In the genomic region with DNA sequence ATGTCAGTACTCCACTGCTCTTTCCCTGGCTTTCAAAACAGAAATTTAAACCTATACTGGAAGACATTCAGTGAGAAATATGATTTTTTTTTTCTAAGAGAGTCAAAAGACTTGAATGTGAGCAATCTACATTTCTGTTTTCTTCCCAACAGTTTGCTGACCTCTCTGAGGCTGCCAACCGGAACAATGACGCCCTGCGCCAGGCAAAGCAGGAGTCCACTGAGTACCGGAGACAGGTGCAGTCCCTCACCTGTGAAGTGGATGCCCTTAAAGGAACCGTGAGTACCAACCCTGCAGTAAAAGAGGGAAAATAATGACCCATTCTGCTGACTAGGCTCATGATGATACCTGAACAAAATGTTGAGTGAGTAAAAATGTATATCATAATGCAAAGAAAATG, we compare ENCODE assay signal across 13 cellular contexts. TPM values are rescaled to one million over a fixed set of nuclear protein-coding genes. Genes with fewer than 3 reads are reported as not detected.
DNase-seq lines count a peak whose midpoint lies in the region; ATAC-seq, FAIRE-seq and TF ChIP-seq lines count a peak whose summit lies in the region.
"Had no signal": no experiment of that assay in that cellular context is flagged by ENCODE, and none has a peak within 500 bp of the region (broad histone marks: within the 10 kb centered on the region; RNA-seq: fewer than 3 reads in every experiment).

No MANE protein-coding gene starts in this region.

- TF ChIP-seq CTCF in BJ (IDR thresholded peaks at IDR 0.05; ENCODE audit: insufficient read depth, low read depth, low read length) (no peak), endothelial cell of umbilical vein (IDR thresholded peaks at IDR 0.05; ENCODE audit: extremely low read depth in 1 of 2, insufficient read depth in 1 of 2, low read depth in 1 of 2, low read length in 2 of 2) (no peak), psoas muscle (IDR thresholded peaks at IDR 0.05) (no peak)

- peaks cover 28% of the 10 kb centered on the region for H4K20me1 ChIP-seq in endothelial cell of umbilical vein (replicated peaks; ENCODE audit: control insufficient read depth, extremely low read depth, insufficient read depth, low read length)

- no peak overlapping the region for H2AFZ ChIP-seq in endothelial cell of umbilical vein (ENCODE audit: low read depth, low read length)

- CTCF ChIA-PET in BJ (lab: Yijun Ruan, JAX), result interaction anchor here (0.9 to 1.3 kb wide), 4 partner anchors 25 to 203 kb away, joined by 3 to 4 read pairs (median 3); a partner anchor contains a TSS
- CTCF ChIA-PET in endothelial cell of umbilical vein (lab: Charles Lee), result interaction anchor here (1.2 kb wide), 1 partner anchor 382 kb away, joined by 4 read pairs; no protein-coding TSS in a partner anchor

- peak overlapping the region; percentile 6; the same call in 1 of the 2 replicates for H3K4me3 ChIP-seq in BJ (ENCODE audit: low read depth, low read length)
- H3K4me3 ChIP-seq in endothelial cell of umbilical vein (replicated peaks in 1 of 3; ENCODE audit: insufficient read depth in 1 of 3, low read depth in 1 of 3, low read length in 3 of 3), result peak overlapping the region in 1 of 3 experiments; percentile 33
- H3K4me3 ChIP-seq in psoas muscle, result peak overlapping the region; percentile 80
- H3K4me3 ChIP-seq: HAP-1 had no signal

- peak overlapping the region; percentile 16 for H3K27ac ChIP-seq in endothelial cell of umbilical vein (ENCODE audit: insufficient read depth, low read depth, low read length)
- H3K27ac ChIP-seq in psoas muscle, result no peak overlapping the region

- no peak for TF ChIP-seq POLR2A in endothelial cell of umbilical vein (IDR thresholded peaks at IDR 0.05; ENCODE audit: low read depth, low read length)

- no peak for DNase-seq in BJ (ENCODE audit: low read depth)
- peak; percentile 12 for DNase-seq in M059J (ENCODE audit: low read depth)
- no peak for DNase-seq in endothelial cell of umbilical vein (ENCODE audit: low read depth, low spot score)
- no peak for DNase-seq in psoas muscle
- no peak for DNase-seq in Ammon's horn (ENCODE audit: low spot score)
- DNase-seq: activated CD4-positive, alpha-beta T cell treated with anti-CD3 and anti-CD28 coated beads, Interleukin-2, amount 50 U/mL, for 4 hours; NCI-H187 had no signal

- H3K9ac ChIP-seq in endothelial cell of umbilical vein (replicated peaks; ENCODE audit: extremely low read depth, insufficient read depth, low read length), result peak overlapping the region; percentile 89

- BruUV-seq in endothelial cell of umbilical vein (replicated peaks; lab: Mats Ljungman, UMichigan), result no TSS peak

- WGBS in psoas muscle, 3 donors, result 76 to 89% (median 80%) methylated on average over 5 of the region's 5 CpGs

- H3K4me2 ChIP-seq in endothelial cell of umbilical vein (ENCODE audit: insufficient read depth, low read length), result peak overlapping the region; percentile 97

- dilution Hi-C loops in endothelial cell of umbilical vein (cut with MboI; ENCODE audit: extremely low pct_ligation_motif_present, low sequenced_read_pairs), result no loop called here

- intact Hi-C loops in endothelial cell of umbilical vein (cut with micrococcal nuclease), result no loop called here
- intact Hi-C loops in psoas muscle (cut with DNase I), result no loop called here

- H3K36me3 ChIP-seq in BJ (ENCODE audit: control insufficient read depth, insufficient read depth, low read length), result peaks cover 21% of the 10 kb centered on the region
- peaks cover 27 to 71% of the 10 kb centered on the region in 2 experiments for H3K36me3 ChIP-seq in endothelial cell of umbilical vein (ENCODE audit: control insufficient read depth in 2 of 2, extremely low read depth in 1 of 2, insufficient read depth in 2 of 2, low read length in 2 of 2)
- H3K36me3 ChIP-seq in psoas muscle (ENCODE audit: insufficient read depth in 1 of 2, low read depth in 1 of 2), result peaks cover 3 to 69% of the 10 kb centered on the region in 2 donors

- POLR2A ChIA-PET in BJ (lab: Charles Lee), result no interaction called here
- POLR2A ChIA-PET in endothelial cell of umbilical vein (lab: Charles Lee), result no interaction called here

- ATAC-seq in psoas muscle, result no peak
- no peak for ATAC-seq in HG03354 (IDR thresholded peaks at IDR 0.05; ENCODE audit: poor library complexity, severe bottlenecking, unreplicated experiment)
- no peak for ATAC-seq in HG02973 (IDR thresholded peaks at IDR 0.05; ENCODE audit: unreplicated experiment)
- ATAC-seq in GM19324 (IDR thresholded peaks at IDR 0.05; ENCODE audit: low FRiP score, unreplicated experiment), result no peak
- ATAC-seq: Right ventricle myocardium inferior had no signal

- no peak for FAIRE-seq in endothelial cell of umbilical vein (lab: Jason Lieb, UNC)
- FAIRE-seq: colon had no signal

- no peaks in the 10 kb centered on the region for H3K9me1 ChIP-seq in endothelial cell of umbilical vein (replicated peaks; ENCODE audit: control insufficient read depth, extremely low read depth, insufficient read depth, low read length)

- H3K4me1 ChIP-seq in endothelial cell of umbilical vein (ENCODE audit: control insufficient read depth, extremely low read depth, insufficient read depth, low read length) (peaks cover 36% of the 10 kb centered on the region), psoas muscle (peaks cover 42% of the 10 kb centered on the region)

- H3K9me3 ChIP-seq in endothelial cell of umbilical vein (replicated peaks; ENCODE audit: control insufficient read depth, insufficient read depth, low read length) (no peaks in the 10 kb centered on the region), psoas muscle (no peaks in the 10 kb centered on the region)

- H3K27me3 ChIP-seq in BJ (ENCODE audit: control insufficient read depth, insufficient read depth, low read length) (no peaks in the 10 kb centered on the region), endothelial cell of umbilical vein (ENCODE audit: control insufficient read depth in 2 of 2, insufficient read depth in 2 of 2, low read length in 2 of 2) (no peaks in the 10 kb centered on the region), psoas muscle (ENCODE audit: insufficient read depth in 3 of 3, low read length in 2 of 3) (peaks cover 0 to 49% (median 4%) of the 10 kb centered on the region in 3 donors)

- H3K79me2 ChIP-seq in endothelial cell of umbilical vein (ENCODE audit: control insufficient read depth, insufficient read depth, low read length), result peaks cover 57% of the 10 kb centered on the region

TF ChIP-seq in endothelial cell of umbilical vein, 7 proteins besides CTCF, POLR2A, EP300 and RAD21:
- TF ChIP-seq, protein P1, sequence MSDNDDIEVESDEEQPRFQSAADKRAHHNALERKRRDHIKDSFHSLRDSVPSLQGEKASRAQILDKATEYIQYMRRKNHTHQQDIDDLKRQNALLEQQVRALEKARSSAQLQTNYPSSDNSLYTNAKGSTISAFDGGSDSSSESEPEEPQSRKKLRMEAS (IDR thresholded peaks at IDR 0.05; ENCODE audit: insufficient read depth, insufficient read length), result no peak
- TF ChIP-seq MYC (IDR thresholded peaks at IDR 0.05; ENCODE audit: low read depth, low read length) (no peak), GATA2 (IDR thresholded peaks at IDR 0.05; ENCODE audit: insufficient read depth, insufficient read length, low read depth, low read length) (no peak)

RNA-seq across cellular contexts. Expression of a gene that starts 6.5 kb away (rescaled TPM):
- polyA plus RNA-seq in BJ (2011; rRNA removed) (3,965 and 5,431 TPM in 2 replicates), endothelial cell of umbilical vein (5,699 and 8,361 TPM in 2 replicates), psoas muscle (100 to 1,000 TPM; 126 to 443 (median 175) TPM)
- 2,786 and 3,002 TPM in 2 replicates for polyA minus RNA-seq in BJ (2011; rRNA and poly(A)+ RNA removed)
- 2,499 and 3,150 TPM in 2 replicates for total RNA-seq in M059J (2014; rRNA removed; shearing (Covaris generic))
- total RNA-seq in endothelial cell of umbilical vein (5,754 and 5,781 TPM in 2 replicates), psoas muscle (100 to 1,000 TPM; 166 to 315 (median 198) TPM)
- 5,912 and 6,029 TPM in 2 replicates for polyA plus RNA-seq in endothelial cell of umbilical vein (2011; cell fraction: cytosol; rRNA removed)
- polyA plus RNA-seq in endothelial cell of umbilical vein (2011; cell fraction: nucleus; rRNA removed), result 4,094 and 4,300 TPM in 2 replicates
- 4,943 and 4,968 TPM in 2 replicates for polyA plus RNA-seq in endothelial cell of umbilical vein (2012)
- polyA minus RNA-seq in endothelial cell of umbilical vein, result 4,544 and 4,712 TPM in 2 replicates
- polyA minus RNA-seq in endothelial cell of umbilical vein (2011; cell fraction: cytosol; rRNA and poly(A)+ RNA removed), result 370 TPM
- 1,556 and 2,259 TPM in 2 replicates for polyA minus RNA-seq in endothelial cell of umbilical vein (2011; cell fraction: nucleus; rRNA and poly(A)+ RNA removed)

RNA-seq across cellular contexts. Expression of a gene that starts 33.1 kb away (rescaled TPM):
- 2.4 and 4.2 TPM in 2 replicates for polyA plus RNA-seq in BJ (2011; rRNA removed)
- 3.0 and 4.0 TPM in 2 replicates for polyA minus RNA-seq in BJ (2011; rRNA and poly(A)+ RNA removed)
- 2.6 and 3.3 TPM in 2 replicates for total RNA-seq in M059J (2014; rRNA removed; shearing (Covaris generic))
- total RNA-seq in endothelial cell of umbilical vein, result 12.3 and 15.2 TPM in 2 replicates
- polyA plus RNA-seq in endothelial cell of umbilical vein, result 10.0 and 15.3 TPM in 2 replicates
- polyA plus RNA-seq in endothelial cell of umbilical vein (2011; cell fraction: cytosol; rRNA removed), result 5.1 and 5.2 TPM in 2 replicates
- 11.3 and 14.3 TPM in 2 replicates for polyA plus RNA-seq in endothelial cell of umbilical vein (2011; cell fraction: nucleus; rRNA removed)
- polyA plus RNA-seq in endothelial cell of umbilical vein (2012), result 3.5 and 6.1 TPM in 2 replicates
- 15.6 and 18.2 TPM in 2 replicates for polyA minus RNA-seq in endothelial cell of umbilical vein
- 2.0 TPM for polyA minus RNA-seq in endothelial cell of umbilical vein (2011; cell fraction: cytosol; rRNA and poly(A)+ RNA removed)
- 52.0 and 59.3 TPM in 2 replicates for polyA minus RNA-seq in endothelial cell of umbilical vein (2011; cell fraction: nucleus; rRNA and poly(A)+ RNA removed)
- 1 to 10 TPM in 3 of 4 donors, under 1 TPM in 1; 0.84 to 2.7 (median 1.9) TPM for total RNA-seq in psoas muscle
- polyA plus RNA-seq in psoas muscle, result 1 to 10 TPM in 2 of 3 donors, under 1 TPM in 1; 0.49 to 2.5 (median 2.3) TPM
